In the genomic region with DNA sequence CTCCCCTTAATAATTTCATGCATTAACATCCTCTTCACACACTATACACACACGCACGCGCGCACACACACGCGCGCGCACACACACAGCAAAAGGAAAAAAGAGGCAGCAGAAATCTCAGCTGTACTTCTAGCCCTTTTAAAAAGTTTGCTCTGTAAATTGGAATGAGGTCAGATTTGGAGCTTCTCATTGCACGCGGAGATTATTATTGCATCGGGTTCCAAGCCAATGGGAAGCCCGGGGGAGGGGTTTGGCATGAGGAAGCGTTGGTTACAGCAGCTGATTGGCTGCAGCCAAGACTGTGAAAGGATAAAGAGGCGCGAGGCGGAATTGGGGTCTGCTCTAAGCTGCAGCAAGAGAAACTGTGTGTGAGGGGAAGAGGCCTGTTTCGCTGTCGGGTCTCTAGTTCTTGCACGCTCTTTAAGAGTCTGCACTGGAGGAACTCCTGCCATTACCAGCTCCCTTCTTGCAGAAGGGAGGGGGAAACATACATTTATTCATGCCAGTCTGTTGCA, we compare ENCODE assay signal across 8 cellular contexts. TPM values are rescaled to one million over a fixed set of nuclear protein-coding genes. Genes with fewer than 3 reads are reported as not detected.
DNase-seq lines count a peak whose midpoint lies in the region; TF ChIP-seq lines count a peak whose summit lies in the region.

Gene SOX4 (plus strand): TSS at position 340 of the 515 bp plus-strand sequence. CDS start 784 bp downstream, outside the sequence.

- peak within 1 kb of the TSS; percentile 80 for H3K4me3 Mint-ChIP-seq in activated naive CD8-positive, alpha-beta T cell treated with anti-CD3 and anti-CD28 coated beads for 36 hours

- H2AFZ ChIP-seq in MM.1S (ENCODE audit: low read length) (peak within 1 kb of the TSS; percentile 71), neuron (ENCODE audit: low read depth, low read length) (no peak within 1 kb of the TSS)

- H3K9me3 ChIP-seq in MM.1S (replicated peaks; ENCODE audit: insufficient read depth, low read length) (no peaks in the 10 kb centered on the region), neuron (ENCODE audit: low read length) (no peaks in the 10 kb centered on the region)

- H3K79me2 ChIP-seq in MM.1S (ENCODE audit: low read length): no peaks in the 10 kb centered on the region

- no peaks in the 10 kb centered on the region for H3K9me3 Mint-ChIP-seq in activated naive CD8-positive, alpha-beta T cell treated with anti-CD3 and anti-CD28 coated beads for 36 hours

- H3K36me3 ChIP-seq in MM.1S (replicated peaks; ENCODE audit: insufficient read depth, low read length) (no peaks in the 10 kb centered on the region), neuron (ENCODE audit: insufficient read depth, low read length) (peaks cover 25% of the 10 kb centered on the region), urinary bladder (ENCODE audit: insufficient read depth) (no peaks in the 10 kb centered on the region)

- TF ChIP-seq POLR2A in Raji (IDR thresholded peaks at IDR 0.05; ENCODE audit: insufficient read depth, low read depth, low read length): peak; percentile 99

- peak; percentile 90 for DNase-seq in GM12864 (ENCODE audit: low read depth)
- DNase-seq in HFF-Myc (ENCODE audit: extremely low read depth, low read depth): peak; percentile 97
- DNase-seq in MM.1S: peak; percentile 95
- peak; percentile 73 for DNase-seq in activated naive CD8-positive, alpha-beta T cell treated with anti-CD3 and anti-CD28 coated beads for 36 hours
- peak; percentile 96 for DNase-seq in glomerular endothelial cell (ENCODE audit: extremely low read depth, low read depth, low spot score)

- peak within 1 kb of the TSS; percentile 57 for H3K4me3 ChIP-seq in GM12864 (ENCODE audit: low read depth, low read length)
- peak within 1 kb of the TSS; percentile 91 for H3K4me3 ChIP-seq in HFF-Myc (replicated peaks; ENCODE audit: low read depth, low read length)
- H3K4me3 ChIP-seq in MM.1S (ENCODE audit: low read length): peak within 1 kb of the TSS; percentile 75
- H3K4me3 ChIP-seq in neuron (ENCODE audit: low read length): peak within 1 kb of the TSS; percentile 93
- H3K4me3 ChIP-seq in urinary bladder (ENCODE audit: low read depth, low read length): peak within 1 kb of the TSS; percentile 79

- H3K4me1 ChIP-seq in MM.1S (ENCODE audit: low read length) (peaks cover 3% of the 10 kb centered on the region; the same call in 1 of the 2 replicates), neuron (ENCODE audit: insufficient read depth, low read length) (peaks cover 18% of the 10 kb centered on the region), urinary bladder (ENCODE audit: insufficient read depth) (no peaks in the 10 kb centered on the region)

- WGBS in urinary bladder: under 1% methylated on average over 19 of the region's 19 CpGs

- H3K27ac ChIP-seq in MM.1S (ENCODE audit: low read length) (peak within 1 kb of the TSS; percentile 46; the same call in 1 of the 2 replicates), urinary bladder (ENCODE audit: low read depth) (peak within 1 kb of the TSS; percentile 90)

- peaks cover 25% of the 10 kb centered on the region for H3F3A ChIP-seq in MM.1S (ENCODE audit: insufficient read depth, low read length)

- H3K27ac Mint-ChIP-seq in activated naive CD8-positive, alpha-beta T cell treated with anti-CD3 and anti-CD28 coated beads for 36 hours: peak within 1 kb of the TSS; percentile 69

- peaks cover 25% of the 10 kb centered on the region for H3K4me1 Mint-ChIP-seq in activated naive CD8-positive, alpha-beta T cell treated with anti-CD3 and anti-CD28 coated beads for 36 hours

- H3K4me2 ChIP-seq in MM.1S (ENCODE audit: low read depth, low read length): peak within 1 kb of the TSS; percentile 94

- H3K27me3 Mint-ChIP-seq in activated naive CD8-positive, alpha-beta T cell treated with anti-CD3 and anti-CD28 coated beads for 36 hours: peaks cover 47% of the 10 kb centered on the region

- no peaks in the 10 kb centered on the region for H3K9me2 ChIP-seq in MM.1S (replicated peaks; ENCODE audit: insufficient read depth, low read length)

- H3K36me3 Mint-ChIP-seq in activated naive CD8-positive, alpha-beta T cell treated with anti-CD3 and anti-CD28 coated beads for 36 hours: no peaks in the 10 kb centered on the region

- H3K27me3 ChIP-seq in MM.1S (replicated peaks; ENCODE audit: insufficient read depth, low read length) (0 out of 2 replicates have a peak, but pooled peaks cover 3% of the 10 kb centered on the region), neuron (ENCODE audit: insufficient read depth, low read length) (no peaks in the 10 kb centered on the region)

- peak within 1 kb of the TSS; percentile 65 for H3K9ac ChIP-seq in MM.1S (ENCODE audit: low read length)

- TF ChIP-seq CTCF in GM12864 (IDR thresholded peaks at IDR 0.05; ENCODE audit: low read depth, low read length, missing control alignments): no peak
- no peak for TF ChIP-seq CTCF in HFF-Myc (IDR thresholded peaks at IDR 0.05; ENCODE audit: low read depth, low read length, missing control alignments)
- no peak for TF ChIP-seq CTCF in MM.1S (IDR thresholded peaks at IDR 0.05; ENCODE audit: low read length)

- H4K20me1 ChIP-seq in MM.1S (ENCODE audit: insufficient read depth, low read length): no peaks in the 10 kb centered on the region

RNA-seq across cellular contexts. Expression of gene SOX4, which starts in this region (rescaled TPM):
- total RNA-seq in activated naive CD8-positive, alpha-beta T cell treated with anti-CD3 and anti-CD28 coated beads for 36 hours: under 1 TPM; 0.54 to 0.70 TPM
- total RNA-seq in glomerular endothelial cell (66.0 and 108 TPM in 2 replicates), urinary bladder (71.0 TPM)
- 6.3 TPM for polyA plus RNA-seq in urinary bladder

Comparison
In these comparisons a context has a peak if more than half of its experiments do, and no peak if none do; other contexts are left out.
1. Peak in every context shown above with its lines: DNase-seq, H3K4me3 ChIP-seq and H3K27ac ChIP-seq.
2. RNA of gene SOX4 (total RNA-seq): 66.0 to 108 TPM in glomerular endothelial cell and 71.0 TPM in urinary bladder (single experiment); 0.54 to 0.70 TPM in activated naive CD8-positive, alpha-beta T cell treated with anti-CD3 and anti-CD28 coated beads for 36 hours; every median in the first group is over 10 times any median in the second.
3. Peak in DNase-seq in activated naive CD8-positive, alpha-beta T cell treated with anti-CD3 and anti-CD28 coated beads for 36 hours; RNA of the gene not detected or under 1 TPM.